Comparison of ENCODE assay signal across 14 cellular contexts in genomic region chr11:33987545-33987944, GRCh38.
"Had no signal": no experiment of that assay in that cellular context is flagged by ENCODE, and none has a peak within 500 bp of the region (broad histone marks: within the 10 kb centered on the region; RNA-seq: fewer than 3 reads in every experiment).

No MANE protein-coding gene starts in this region.

- FAIRE-seq: urothelium cell line had no signal

- H3K9me3 ChIP-seq: ovary, psoas muscle, spleen, stomach, thoracic aorta, thyroid gland, tibial nerve, upper lobe of left lung, vagina had no signal

- H3K27ac ChIP-seq: neural progenitor cell, ovary, parathyroid adenoma, psoas muscle, skin epidermis, spleen, stomach, thoracic aorta, thyroid gland, tibial nerve, upper lobe of left lung, vagina had no signal

- H3K36me3 ChIP-seq: neural progenitor cell, ovary, spleen, stomach, thoracic aorta, thyroid gland, tibial nerve, upper lobe of left lung, vagina had no signal

- H3K27me3 ChIP-seq: neural progenitor cell, ovary, spleen, thyroid gland, tibial nerve, upper lobe of left lung, vagina had no signal

- H3K4me1 ChIP-seq: parathyroid adenoma, psoas muscle, stomach, thyroid gland, tibial nerve, upper lobe of left lung, vagina had no signal

- H2AFZ ChIP-seq: neural progenitor cell, parathyroid adenoma had no signal

- H3K4me3 ChIP-seq: neural progenitor cell, ovary, psoas muscle, skin epidermis, smooth muscle cell, spleen, stomach, thoracic aorta, thyroid gland, tibial nerve, upper lobe of left lung, vagina had no signal

- H3K4me2 ChIP-seq: neural progenitor cell, smooth muscle cell had no signal

- H3K9ac ChIP-seq: neural progenitor cell, parathyroid adenoma had no signal

- H3K79me2 ChIP-seq: parathyroid adenoma had no signal
